ENCODE assay signal across 8 cellular contexts in the genomic region with DNA sequence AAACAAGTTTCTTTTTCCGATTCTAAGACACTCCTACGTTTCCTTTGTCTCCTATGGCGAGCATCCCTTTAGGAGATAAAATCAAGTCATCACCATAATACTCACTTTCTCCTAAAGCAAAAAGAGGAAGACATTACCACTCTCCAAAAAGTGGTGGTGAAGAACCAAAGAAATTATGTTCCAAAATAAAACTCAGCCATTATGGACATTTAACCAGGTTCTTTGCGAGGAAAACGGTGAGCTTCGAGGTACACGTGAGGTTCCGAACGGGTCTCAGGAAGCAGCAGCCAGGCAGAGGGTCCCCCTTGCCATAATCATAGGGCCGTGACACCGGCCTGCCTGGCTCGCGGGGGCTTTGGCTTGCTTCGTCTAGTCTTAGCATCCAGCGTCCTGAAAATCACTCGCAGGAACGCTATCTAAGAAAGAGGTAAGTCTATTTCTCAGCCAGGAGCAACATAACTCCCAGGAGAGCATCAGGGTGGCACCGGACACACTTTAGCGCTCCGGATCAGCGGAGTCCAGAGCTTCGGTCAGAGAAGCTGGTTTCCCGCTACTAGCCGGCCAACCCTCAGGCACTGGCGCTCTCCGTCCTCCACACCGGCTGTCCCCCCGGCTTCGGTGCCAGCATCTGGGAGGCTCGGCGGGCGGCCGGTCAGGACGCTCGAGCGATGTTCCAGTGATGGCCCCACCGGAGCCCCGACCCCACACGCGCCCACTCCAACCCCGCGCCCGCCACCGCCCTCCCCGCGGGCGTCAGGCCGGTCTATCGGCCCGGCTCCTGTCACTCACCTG. TPM values are rescaled to one million over a fixed set of nuclear protein-coding genes. Genes with fewer than 3 reads are reported as not detected.
DNase-seq lines count a peak whose midpoint lies in the region; ATAC-seq and TF ChIP-seq lines count a peak whose summit lies in the region.

No MANE protein-coding gene starts in this region.

- H3K4me1 Mint-ChIP-seq in WTC11, result peaks cover 20% of the 10 kb centered on the region
- peaks cover 20 to 56% (median 43%) of the 10 kb centered on the region in 4 donors for H3K4me1 Mint-ChIP-seq in naive thymus-derived CD8-positive, alpha-beta T cell

- POLR2A ChIA-PET in WTC11 (lab: Charles Lee), result interaction anchor here (0.6 to 1.7 kb wide), 7 partner anchors 8 to 154 kb away, joined by 3 to 8 read pairs (median 4); a partner anchor contains a TSS
- POLR2A ChIA-PET in naive thymus-derived CD8-positive, alpha-beta T cell (lab: Charles Lee), result interaction anchor here (1.0 to 3.6 kb wide), 14 partner anchors 10 to 765 kb away, joined by 3 to 35 read pairs (median 4); a partner anchor contains a TSS

- no peaks in the 10 kb centered on the region for H4K20me1 ChIP-seq in DOHH2 (ENCODE audit: control insufficient read depth, insufficient read depth, low read depth, low read length)

- peaks cover 5% of the 10 kb centered on the region for H3F3A ChIP-seq in DOHH2 (ENCODE audit: control insufficient read depth, insufficient read depth)

- no peaks in the 10 kb centered on the region for H3K27me3 ChIP-seq in DOHH2 (ENCODE audit: control insufficient read depth, low read length)

- H3K36me3 Mint-ChIP-seq in WTC11, result peaks cover 12% of the 10 kb centered on the region
- H3K36me3 Mint-ChIP-seq in naive thymus-derived CD8-positive, alpha-beta T cell, result peaks cover 0 to 27% (median 0%) of the 10 kb centered on the region in 3 donors

- CTCF ChIA-PET in WTC11 (lab: Charles Lee), result interaction anchor here (0.6 to 3.5 kb wide), 7 partner anchors 16 to 441 kb away, joined by 3 to 36 read pairs (median 4); a partner anchor contains a TSS

- peaks cover 27% of the 10 kb centered on the region for H3K36me3 ChIP-seq in DOHH2 (ENCODE audit: control insufficient read depth, low read length)

- H3K9me3 ChIP-seq in DOHH2 (ENCODE audit: control insufficient read depth, insufficient read depth, low read length), result no peaks in the 10 kb centered on the region

- peak overlapping the region; percentile 78 for H3K4me2 ChIP-seq in DOHH2 (ENCODE audit: low read length)

- H3K27ac Mint-ChIP-seq in WTC11, result peak overlapping the region; percentile 93
- H3K27ac Mint-ChIP-seq in naive thymus-derived CD8-positive, alpha-beta T cell, result peak overlapping the region; percentile 79 to 100 (median 99)

- H3K4me1 ChIP-seq in DOHH2 (ENCODE audit: control insufficient read depth, low read length), result peaks cover 36% of the 10 kb centered on the region

- no peaks in the 10 kb centered on the region for H3K9me2 ChIP-seq in DOHH2 (replicated peaks; ENCODE audit: control insufficient read depth, low read length)

- H3K9me3 Mint-ChIP-seq in WTC11, result no peaks in the 10 kb centered on the region
- no peaks in the 10 kb centered on the region for H3K9me3 Mint-ChIP-seq in naive thymus-derived CD8-positive, alpha-beta T cell

- H3K27ac ChIP-seq in DOHH2 (ENCODE audit: low read depth, low read length), result no peak overlapping the region

- H3K4me3 ChIP-seq in DOHH2 (ENCODE audit: low read length), result peak overlapping the region; percentile 88

- DNase-seq in WTC11 (ENCODE audit: low spot score) (peak; percentile 41), middle frontal gyrus (ENCODE audit: extremely low spot score, low spot score) (no peak), NCI-H526 treated with DMSO at 0.1 percent for 48 hours (lab: John Stamatoyannopoulos, UW) (no peak)
- DNase-seq in naive thymus-derived CD8-positive, alpha-beta T cell, result peak in 2 of 10 donors; percentile 20 to 26

- peaks cover 11% of the 10 kb centered on the region for H3K27me3 Mint-ChIP-seq in WTC11 (ENCODE audit: low read depth)
- no peaks in the 10 kb centered on the region for H3K27me3 Mint-ChIP-seq in naive thymus-derived CD8-positive, alpha-beta T cell

- H3K79me2 ChIP-seq in DOHH2 (ENCODE audit: control insufficient read depth, low read length), result peaks cover 55% of the 10 kb centered on the region

- H3K4me3 Mint-ChIP-seq in WTC11, result peak overlapping the region; percentile 90
- peak overlapping the region; percentile 86 to 96 (median 93) for H3K4me3 Mint-ChIP-seq in naive thymus-derived CD8-positive, alpha-beta T cell

- TF ChIP-seq CTCF in DOHH2 (IDR thresholded peaks at IDR 0.05; ENCODE audit: low read depth, low read length, poor library complexity, severe bottlenecking), result no peak
- no peak for TF ChIP-seq CTCF in WTC11 (IDR thresholded peaks at IDR 0.05)

- peak; percentile 12 for ATAC-seq in GM19468 (IDR thresholded peaks at IDR 0.05; ENCODE audit: extremely low read depth, unreplicated experiment)
- peak; percentile 27 for ATAC-seq in HG03469 (IDR thresholded peaks at IDR 0.05; ENCODE audit: unreplicated experiment)
- peak; percentile 13 for ATAC-seq in WTC11
- peak; percentile 53 for ATAC-seq in esophagus mucosa
- ATAC-seq in naive thymus-derived CD8-positive, alpha-beta T cell, result peak; percentile 33 to 50

TF ChIP-seq in WTC11, 78 proteins besides CTCF, POLR2A, EP300 and RAD21:
- TF ChIP-seq PRRX2 (CRISPR knock-in tag; IDR thresholded peaks at IDR 0.05), result no peak
- no peak for TF ChIP-seq SOX15 (CRISPR knock-in tag; IDR thresholded peaks at IDR 0.05)
- TF ChIP-seq GTF2I (CRISPR knock-in tag; conservative IDR thresholded peaks at IDR 0.05), result no peak
- TF ChIP-seq OVOL2 (CRISPR knock-in tag; IDR thresholded peaks at IDR 0.05; ENCODE audit: borderline replicate concordance), result no peak
- TF ChIP-seq, protein P1, sequence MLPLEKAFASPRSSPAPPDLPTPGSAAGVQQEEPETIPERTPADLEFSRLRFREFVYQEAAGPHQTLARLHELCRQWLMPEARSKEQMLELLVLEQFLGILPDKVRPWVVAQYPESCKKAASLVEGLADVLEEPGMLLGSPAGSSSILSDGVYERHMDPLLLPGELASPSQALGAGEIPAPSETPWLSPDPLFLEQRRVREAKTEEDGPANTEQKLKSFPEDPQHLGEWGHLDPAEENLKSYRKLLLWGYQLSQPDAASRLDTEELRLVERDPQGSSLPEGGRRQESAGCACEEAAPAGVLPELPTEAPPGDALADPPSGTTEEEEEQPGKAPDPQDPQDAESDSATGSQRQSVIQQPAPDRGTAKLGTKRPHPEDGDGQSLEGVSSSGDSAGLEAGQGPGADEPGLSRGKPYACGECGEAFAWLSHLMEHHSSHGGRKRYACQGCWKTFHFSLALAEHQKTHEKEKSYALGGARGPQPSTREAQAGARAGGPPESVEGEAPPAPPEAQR (CRISPR knock-in tag; IDR thresholded peaks at IDR 0.05), result no peak
- TF ChIP-seq, protein P2, sequence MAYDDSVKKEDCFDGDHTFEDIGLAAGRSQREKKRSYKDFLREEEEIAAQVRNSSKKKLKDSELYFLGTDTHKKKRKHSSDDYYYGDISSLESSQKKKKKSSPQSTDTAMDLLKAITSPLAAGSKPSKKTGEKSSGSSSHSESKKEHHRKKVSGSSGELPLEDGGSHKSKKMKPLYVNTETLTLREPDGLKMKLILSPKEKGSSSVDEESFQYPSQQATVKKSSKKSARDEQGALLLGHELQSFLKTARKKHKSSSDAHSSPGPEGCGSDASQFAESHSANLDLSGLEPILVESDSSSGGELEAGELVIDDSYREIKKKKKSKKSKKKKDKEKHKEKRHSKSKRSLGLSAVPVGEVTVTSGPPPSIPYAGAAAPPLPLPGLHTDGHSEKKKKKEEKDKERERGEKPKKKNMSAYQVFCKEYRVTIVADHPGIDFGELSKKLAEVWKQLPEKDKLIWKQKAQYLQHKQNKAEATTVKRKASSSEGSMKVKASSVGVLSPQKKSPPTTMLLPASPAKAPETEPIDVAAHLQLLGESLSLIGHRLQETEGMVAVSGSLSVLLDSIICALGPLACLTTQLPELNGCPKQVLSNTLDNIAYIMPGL (CRISPR knock-in tag; IDR thresholded peaks at IDR 0.05), result no peak; the same call in 1 of the 2 replicates
- TF ChIP-seq, protein P3, sequence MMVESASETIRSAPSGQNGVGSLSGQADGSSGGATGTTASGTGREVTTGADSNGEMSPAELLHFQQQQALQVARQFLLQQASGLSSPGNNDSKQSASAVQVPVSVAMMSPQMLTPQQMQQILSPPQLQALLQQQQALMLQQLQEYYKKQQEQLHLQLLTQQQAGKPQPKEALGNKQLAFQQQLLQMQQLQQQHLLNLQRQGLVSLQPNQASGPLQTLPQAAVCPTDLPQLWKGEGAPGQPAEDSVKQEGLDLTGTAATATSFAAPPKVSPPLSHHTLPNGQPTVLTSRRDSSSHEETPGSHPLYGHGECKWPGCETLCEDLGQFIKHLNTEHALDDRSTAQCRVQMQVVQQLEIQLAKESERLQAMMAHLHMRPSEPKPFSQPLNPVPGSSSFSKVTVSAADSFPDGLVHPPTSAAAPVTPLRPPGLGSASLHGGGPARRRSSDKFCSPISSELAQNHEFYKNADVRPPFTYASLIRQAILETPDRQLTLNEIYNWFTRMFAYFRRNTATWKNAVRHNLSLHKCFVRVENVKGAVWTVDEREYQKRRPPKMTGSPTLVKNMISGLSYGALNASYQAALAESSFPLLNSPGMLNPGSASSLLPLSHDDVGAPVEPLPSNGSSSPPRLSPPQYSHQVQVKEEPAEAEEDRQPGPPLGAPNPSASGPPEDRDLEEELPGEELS (CRISPR knock-in tag; IDR thresholded peaks at IDR 0.05), result 0 out of 2 replicates have a peak, but pooled peaks have one; percentile 27
TF ChIP-seq in WTC11: peak in this region for 1.

RNA-seq across cellular contexts. Expression of a gene that starts 0.6 kb away (rescaled TPM):
- total RNA-seq in WTC11 (2021) (29.2 to 32.2 TPM (median 32.2 TPM) in 3 replicates), esophagus mucosa (19.9 TPM)
- total RNA-seq in naive thymus-derived CD8-positive, alpha-beta T cell, result 10 to 100 TPM; 49.9 to 53.4 TPM
- 10 to 100 TPM; 11.7 to 26.0 (median 17.4) TPM for polyA plus RNA-seq in naive thymus-derived CD8-positive, alpha-beta T cell

RNA-seq across cellular contexts. Expression of a gene that starts 13.9 kb away (rescaled TPM):
- total RNA-seq in WTC11 (2021) (0.17 to 0.69 TPM (median 0.39 TPM) in 3 replicates), esophagus mucosa (not detected)
- total RNA-seq in naive thymus-derived CD8-positive, alpha-beta T cell, result not detected
- polyA plus RNA-seq in naive thymus-derived CD8-positive, alpha-beta T cell, result not detected

RNA-seq across cellular contexts. Expression of a gene that starts 17.3 kb away (rescaled TPM):
- total RNA-seq in WTC11 (2021), result 1.4 to 2.0 TPM (median 1.5 TPM) in 3 replicates
- 14.2 TPM for total RNA-seq in esophagus mucosa
- total RNA-seq in naive thymus-derived CD8-positive, alpha-beta T cell, result 1 to 10 TPM; 1.8 to 4.4 TPM
- polyA plus RNA-seq in naive thymus-derived CD8-positive, alpha-beta T cell, result 1 to 10 TPM in 1 of 3 donors, under 1 TPM in 2; 0.33 to 3.5 (median 0.44) TPM

RNA-seq across cellular contexts. Expression of a gene that starts 28.0 kb away (rescaled TPM):
- total RNA-seq in WTC11 (2021), result 1.2 to 1.9 TPM (median 1.6 TPM) in 3 replicates
- total RNA-seq in esophagus mucosa, result 15.3 TPM
- total RNA-seq in naive thymus-derived CD8-positive, alpha-beta T cell, result 100 to 1,000 TPM; 326 to 331 TPM
- 10 to 100 TPM; 30.9 to 43.8 (median 33.5) TPM for polyA plus RNA-seq in naive thymus-derived CD8-positive, alpha-beta T cell
